In the genomic region with DNA sequence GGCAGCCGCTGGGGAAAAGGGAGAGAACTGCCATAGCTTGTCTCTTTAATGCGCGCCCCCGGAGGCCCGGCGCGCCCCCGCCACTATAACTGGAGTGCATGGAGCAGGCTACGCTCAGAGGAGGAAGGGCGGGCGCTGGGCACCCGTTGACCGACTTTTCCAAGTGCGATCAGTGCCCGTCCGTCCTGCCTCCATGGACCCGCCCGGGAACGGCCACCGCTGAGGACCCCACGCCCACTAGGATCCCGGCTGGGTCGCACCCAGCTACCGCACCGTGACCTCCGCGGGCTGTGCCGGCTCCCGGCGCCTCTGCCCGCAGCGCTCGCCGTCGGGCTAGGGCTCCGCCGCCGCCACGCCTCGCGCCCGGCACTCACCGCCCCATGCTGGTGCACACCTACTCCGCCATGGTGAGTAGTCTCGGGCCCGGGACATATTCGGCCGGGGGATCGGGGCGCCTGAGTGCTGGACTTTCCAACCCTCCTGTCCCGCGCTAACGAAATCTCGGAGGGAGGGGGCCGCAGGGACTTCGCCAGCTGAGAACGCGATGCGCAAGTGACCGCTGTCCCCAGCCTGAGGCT, we compare ENCODE assay signal across 1 cellular context.
TF ChIP-seq lines count a peak whose summit lies in the region.

A gene (plus strand): TSS at position 117 of the 578 bp plus-strand sequence. CDS start 264 bp downstream, at position 381.

TF ChIP-seq in HEK293, 187 proteins besides CTCF, POLR2A, EP300 and RAD21 (continued from another document):
- TF ChIP-seq, protein P1, sequence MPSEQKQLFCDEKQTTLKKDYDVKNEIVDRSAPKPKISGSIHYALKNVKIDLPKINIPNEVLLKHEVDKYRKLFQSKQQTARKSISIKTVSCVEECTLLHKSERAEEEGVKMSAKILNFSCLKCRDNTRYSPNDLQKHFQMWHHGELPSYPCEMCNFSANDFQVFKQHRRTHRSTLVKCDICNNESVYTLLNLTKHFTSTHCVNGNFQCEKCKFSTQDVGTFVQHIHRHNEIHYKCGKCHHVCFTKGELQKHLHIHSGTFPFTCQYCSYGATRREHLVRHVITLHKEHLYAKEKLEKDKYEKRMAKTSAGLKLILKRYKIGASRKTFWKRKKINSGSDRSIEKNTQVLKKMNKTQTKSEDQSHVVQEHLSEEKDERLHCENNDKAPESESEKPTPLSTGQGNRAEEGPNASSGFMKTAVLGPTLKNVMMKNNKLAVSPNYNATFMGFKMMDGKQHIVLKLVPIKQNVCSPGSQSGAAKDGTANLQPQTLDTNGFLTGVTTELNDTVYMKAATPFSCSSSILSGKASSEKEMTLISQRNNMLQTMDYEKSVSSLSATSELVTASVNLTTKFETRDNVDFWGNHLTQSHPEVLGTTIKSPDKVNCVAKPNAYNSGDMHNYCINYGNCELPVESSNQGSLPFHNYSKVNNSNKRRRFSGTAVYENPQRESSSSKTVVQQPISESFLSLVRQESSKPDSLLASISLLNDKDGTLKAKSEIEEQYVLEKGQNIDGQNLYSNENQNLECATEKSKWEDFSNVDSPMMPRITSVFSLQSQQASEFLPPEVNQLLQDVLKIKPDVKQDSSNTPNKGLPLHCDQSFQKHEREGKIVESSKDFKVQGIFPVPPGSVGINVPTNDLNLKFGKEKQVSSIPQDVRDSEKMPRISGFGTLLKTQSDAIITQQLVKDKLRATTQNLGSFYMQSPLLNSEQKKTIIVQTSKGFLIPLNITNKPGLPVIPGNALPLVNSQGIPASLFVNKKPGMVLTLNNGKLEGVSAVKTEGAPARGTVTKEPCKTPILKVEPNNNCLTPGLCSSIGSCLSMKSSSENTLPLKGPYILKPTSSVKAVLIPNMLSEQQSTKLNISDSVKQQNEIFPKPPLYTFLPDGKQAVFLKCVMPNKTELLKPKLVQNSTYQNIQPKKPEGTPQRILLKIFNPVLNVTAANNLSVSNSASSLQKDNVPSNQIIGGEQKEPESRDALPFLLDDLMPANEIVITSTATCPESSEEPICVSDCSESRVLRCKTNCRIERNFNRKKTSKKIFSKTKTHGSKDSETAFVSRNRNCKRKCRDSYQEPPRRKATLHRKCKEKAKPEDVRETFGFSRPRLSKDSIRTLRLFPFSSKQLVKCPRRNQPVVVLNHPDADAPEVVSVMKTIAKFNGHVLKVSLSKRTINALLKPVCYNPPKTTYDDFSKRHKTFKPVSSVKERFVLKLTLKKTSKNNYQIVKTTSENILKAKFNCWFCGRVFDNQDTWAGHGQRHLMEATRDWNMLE (tag by site-specific recombination; conservative IDR thresholded peaks at IDR 0.05; ENCODE audit: low read depth), result no peak
- TF ChIP-seq KLF10 (tag by site-specific recombination; IDR thresholded peaks at IDR 0.05), result no peak
